ENCODE assay signal across 1 cellular context in the genomic region with DNA sequence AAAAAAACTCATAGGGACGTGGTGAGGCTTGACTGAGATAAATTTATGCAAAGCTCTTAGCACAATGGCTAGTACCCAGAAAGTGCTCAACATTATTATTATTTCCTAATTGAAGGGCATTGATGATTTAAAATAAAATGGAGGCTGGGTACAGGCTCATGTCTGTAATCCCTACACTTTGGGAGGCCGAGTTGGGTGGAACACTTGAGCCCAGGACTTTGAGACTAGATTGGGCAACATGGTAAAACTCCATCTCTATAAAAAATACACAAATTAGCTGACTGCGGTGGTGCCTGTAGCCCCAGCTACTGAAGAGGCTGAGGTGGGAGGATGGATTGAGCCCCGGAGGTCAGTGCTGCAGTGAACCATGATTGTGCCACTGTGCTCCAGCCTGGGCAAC.
TF ChIP-seq lines count a peak whose summit lies in the region.

No MANE protein-coding gene starts in this region.

TF ChIP-seq in SK-N-SH, 30 proteins besides CTCF, POLR2A, EP300 and RAD21 (continued from another document):
- TF ChIP-seq REST (IDR thresholded peaks at IDR 0.05; ENCODE audit: low read depth, low read length) (no peak), POLR2AphosphoS5 (IDR thresholded peaks at IDR 0.05; ENCODE audit: low read depth, low read length) (no peak), RXRA (IDR thresholded peaks at IDR 0.05; ENCODE audit: borderline replicate concordance, low read depth) (no peak)
